Comparison of ENCODE assay signal across 3 cellular contexts in the genomic region with DNA sequence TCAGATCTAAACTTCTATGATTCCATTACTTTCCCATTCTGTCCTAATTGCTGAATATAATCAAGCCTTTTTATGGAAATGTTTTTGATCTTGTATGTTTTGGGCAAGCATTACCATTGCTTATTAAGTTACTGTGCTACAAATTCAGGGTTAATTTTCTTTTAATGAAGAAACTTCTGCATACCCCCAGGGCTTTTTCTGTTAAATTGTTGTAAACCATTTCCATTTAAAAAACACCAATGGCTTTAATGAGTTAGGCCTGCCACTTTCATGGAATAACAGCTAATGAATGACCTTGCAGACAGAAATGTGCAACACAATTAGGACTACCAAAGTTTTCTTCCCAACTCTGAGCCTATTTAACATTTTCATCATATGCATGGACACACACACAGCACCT.
"Had no signal": no experiment of that assay in that cellular context is flagged by ENCODE, and none has a peak within 500 bp of the region (broad histone marks: within the 10 kb centered on the region; RNA-seq: fewer than 3 reads in every experiment).

No MANE protein-coding gene starts in this region.

- DNase-seq: GDM1, GF-D8 had no signal

- H3K4me3 ChIP-seq: GM12878 had no signal

- ATAC-seq: GM12878 had no signal
